13 cellular contexts compared by ENCODE assay signal in genomic region chr17:80872011-80872929, GRCh38.
A peak's percentile ranks its signal among the peaks of the same experiment; 100 is the strongest.
DNase-seq lines count a peak whose midpoint lies in the region; ATAC-seq and TF ChIP-seq lines count a peak whose summit lies in the region.
"Had no signal": no experiment of that assay in that cellular context is flagged by ENCODE, and none has a peak within 500 bp of the region (broad histone marks: within the 10 kb centered on the region; RNA-seq: fewer than 3 reads in every experiment).

No MANE protein-coding gene starts in this region.

- peak overlapping the region in 8 of 11 experiments; percentile 47 to 83 (median 72); a peak in 17 of 22 replicates for H3K27ac ChIP-seq in BLaER1 treated with 17β-estradiol and CSF1 and Interleukin-3, amounts not matched to agents 10 nM and 100 nM
- peak overlapping the region; percentile 52; the same call in 1 of the 2 replicates for H3K27ac ChIP-seq in GM23338 (ENCODE audit: low read depth)
- H3K27ac ChIP-seq: C4-2B, ovary had no signal

- H3K9ac ChIP-seq in BLaER1 treated with 17β-estradiol and CSF1 and Interleukin-3, amounts not matched to agents 10 nM and 100 nM, result peak overlapping the region in 9 of 11 experiments; percentile 19 to 72 (median 50); a peak in 16 of 22 replicates

- ATAC-seq in GM23338, result peak; percentile 11
- no peak for ATAC-seq in natural killer cell
- no peak for ATAC-seq in HG02610 (IDR thresholded peaks at IDR 0.05; ENCODE audit: unreplicated experiment)

- intact Hi-C loops in natural killer cell (cut with micrococcal nuclease), result no loop called here

- H3K27me3 ChIP-seq in BLaER1 treated with 17β-estradiol and CSF1 and Interleukin-3, amounts not matched to agents 10 nM and 100 nM, result peaks cover 0 to 44% (median 0%) of the 10 kb centered on the region in 11 experiments; a peak in 10 of 22 replicates
- H3K27me3 ChIP-seq in GM23338 (ENCODE audit: insufficient read depth), result no peaks in the 10 kb centered on the region
- H3K27me3 ChIP-seq: ovary had no signal

- H3K79me2 ChIP-seq in GM23338 (replicated peaks; ENCODE audit: insufficient read depth), result no peaks in the 10 kb centered on the region

- H3K27me3 Mint-ChIP-seq in GM23338 (ENCODE audit: insufficient read depth, low read depth, poor library complexity), result peaks cover 9% of the 10 kb centered on the region
- no peaks in the 10 kb centered on the region for H3K27me3 Mint-ChIP-seq in brain
- no peaks in the 10 kb centered on the region for H3K27me3 Mint-ChIP-seq in natural killer cell (ENCODE audit: low read depth in 2 of 2)

- peaks cover 0 to 14% (median 9%) of the 10 kb centered on the region in 11 experiments; a peak in 9 of 22 replicates for H3K36me3 ChIP-seq in BLaER1 treated with 17β-estradiol and CSF1 and Interleukin-3, amounts not matched to agents 10 nM and 100 nM
- H3K36me3 ChIP-seq in GM23338 (ENCODE audit: insufficient read depth), result no peaks in the 10 kb centered on the region
- H3K36me3 ChIP-seq: ovary had no signal

- H3K27ac Mint-ChIP-seq in GM23338 (no peak overlapping the region), brain (peak overlapping the region; percentile 45 to 98 (median 79)), natural killer cell (peak overlapping the region; percentile 29 to 64)

- H3K9me3 ChIP-seq in BLaER1 treated with 17β-estradiol and CSF1 and Interleukin-3, amounts not matched to agents 10 nM and 100 nM (replicated peaks in 1 of 11), result no peaks in the 10 kb centered on the region
- H3K9me3 ChIP-seq: ovary had no signal

- H2AFZ ChIP-seq in GM23338, result no peak overlapping the region

- TF ChIP-seq CTCF in GM23338 (conservative IDR thresholded peaks at IDR 0.05; ENCODE audit: low read depth in 2 of 2) (no peak), brain (conservative IDR thresholded peaks at IDR 0.05) (no peak), natural killer cell (IDR thresholded peaks at IDR 0.05) (no peak)

- no peaks in the 10 kb centered on the region; the same call in 1 of the 2 replicates for H3K9me2 ChIP-seq in GM23338 (ENCODE audit: insufficient read depth)

- H4K20me1 ChIP-seq in BLaER1 treated with 17β-estradiol and CSF1 and Interleukin-3, amounts not matched to agents 10 nM and 100 nM, result peaks cover 0 to 82% (median 24%) of the 10 kb centered on the region in 11 experiments; a peak in 17 of 22 replicates
- H4K20me1 ChIP-seq in GM23338 (replicated peaks; ENCODE audit: insufficient read depth), result no peaks in the 10 kb centered on the region

- peak overlapping the region in 8 of 10 experiments; percentile 38 to 57 (median 44); a peak in 13 of 20 replicates for H3K4me3 ChIP-seq in BLaER1 treated with 17β-estradiol and CSF1 and Interleukin-3, amounts not matched to agents 10 nM and 100 nM
- no peak overlapping the region for H3K4me3 ChIP-seq in GM23338
- H3K4me3 ChIP-seq: ovary had no signal

- H3K4me2 ChIP-seq in BLaER1 treated with 17β-estradiol and CSF1 and Interleukin-3, amounts not matched to agents 10 nM and 100 nM, result peak overlapping the region; percentile 91 to 98 (median 95)
- H3K4me2 ChIP-seq in GM23338, result no peak overlapping the region

- peaks cover 10% of the 10 kb centered on the region; the same call in 2 of the 3 replicates for H3K36me3 Mint-ChIP-seq in GM23338 (ENCODE audit: low read depth)
- peaks cover 20% of the 10 kb centered on the region for H3K36me3 Mint-ChIP-seq in brain
- H3K36me3 Mint-ChIP-seq in natural killer cell, result no peaks in the 10 kb centered on the region

- no peak overlapping the region for H3K4me3 Mint-ChIP-seq in GM23338
- peak overlapping the region in 3 of 5 experiments; percentile 12 to 54 (median 26) for H3K4me3 Mint-ChIP-seq in brain
- H3K4me3 Mint-ChIP-seq in natural killer cell, result peak overlapping the region; percentile 71

- H3K4me1 Mint-ChIP-seq in GM23338, result peaks cover 44% of the 10 kb centered on the region
- H3K4me1 Mint-ChIP-seq in brain, result peaks cover 52% of the 10 kb centered on the region
- peaks cover 36 to 39% of the 10 kb centered on the region in 2 donors for H3K4me1 Mint-ChIP-seq in natural killer cell

- H3K9me3 Mint-ChIP-seq in GM23338 (no peaks in the 10 kb centered on the region), brain (peaks cover 0 to 2% (median 0%) of the 10 kb centered on the region in 5 experiments), natural killer cell (no peaks in the 10 kb centered on the region)

- peaks cover 58 to 74% (median 68%) of the 10 kb centered on the region in 10 experiments for H3K4me1 ChIP-seq in BLaER1 treated with 17β-estradiol and CSF1 and Interleukin-3, amounts not matched to agents 10 nM and 100 nM
- peaks cover 14% of the 10 kb centered on the region for H3K4me1 ChIP-seq in GM23338 (ENCODE audit: insufficient read depth)

- no peaks in the 10 kb centered on the region for H3F3A ChIP-seq in GM23338 (replicated peaks; ENCODE audit: low read depth)

- DNase-seq in GM23338 (ENCODE audit: low spot score) (no peak), natural killer cell (no peak), anterior cingulate cortex (lab: John Stamatoyannopoulos, UW) (no peak), dermis blood vessel endothelial cell (no peak), NCI-H748 (lab: John Stamatoyannopoulos, UW; ENCODE audit: unreplicated experiment) (no peak)
- DNase-seq: NCI-H2227 treated with DMSO at 0.1 percent for 48 hours; OCI-M1; stimulated activated CD4-positive, alpha-beta T cell treated with anti-CD3 and anti-CD28 coated beads, Interleukin-1b, Interleukin-23, amount 100 ng/mL, for 48 hours had no signal

TF ChIP-seq in GM23338, 12 proteins besides CTCF, POLR2A, EP300 and RAD21 (continues in another document):
- TF ChIP-seq POLR2AphosphoS5 (IDR thresholded peaks at IDR 0.05; ENCODE audit: low read depth) (no peak), STAT1 (IDR thresholded peaks at IDR 0.05; ENCODE audit: unreplicated experiment) (no peak), ZNF114 (CRISPR knock-in tag; IDR thresholded peaks at IDR 0.05) (no peak), CREB1 (CRISPR knock-in tag; IDR thresholded peaks at IDR 0.05; ENCODE audit: low read depth) (no peak), EZH2phosphoT487 (IDR thresholded peaks at IDR 0.05; ENCODE audit: unreplicated experiment) (no peak)
- TF ChIP-seq, protein P1, sequence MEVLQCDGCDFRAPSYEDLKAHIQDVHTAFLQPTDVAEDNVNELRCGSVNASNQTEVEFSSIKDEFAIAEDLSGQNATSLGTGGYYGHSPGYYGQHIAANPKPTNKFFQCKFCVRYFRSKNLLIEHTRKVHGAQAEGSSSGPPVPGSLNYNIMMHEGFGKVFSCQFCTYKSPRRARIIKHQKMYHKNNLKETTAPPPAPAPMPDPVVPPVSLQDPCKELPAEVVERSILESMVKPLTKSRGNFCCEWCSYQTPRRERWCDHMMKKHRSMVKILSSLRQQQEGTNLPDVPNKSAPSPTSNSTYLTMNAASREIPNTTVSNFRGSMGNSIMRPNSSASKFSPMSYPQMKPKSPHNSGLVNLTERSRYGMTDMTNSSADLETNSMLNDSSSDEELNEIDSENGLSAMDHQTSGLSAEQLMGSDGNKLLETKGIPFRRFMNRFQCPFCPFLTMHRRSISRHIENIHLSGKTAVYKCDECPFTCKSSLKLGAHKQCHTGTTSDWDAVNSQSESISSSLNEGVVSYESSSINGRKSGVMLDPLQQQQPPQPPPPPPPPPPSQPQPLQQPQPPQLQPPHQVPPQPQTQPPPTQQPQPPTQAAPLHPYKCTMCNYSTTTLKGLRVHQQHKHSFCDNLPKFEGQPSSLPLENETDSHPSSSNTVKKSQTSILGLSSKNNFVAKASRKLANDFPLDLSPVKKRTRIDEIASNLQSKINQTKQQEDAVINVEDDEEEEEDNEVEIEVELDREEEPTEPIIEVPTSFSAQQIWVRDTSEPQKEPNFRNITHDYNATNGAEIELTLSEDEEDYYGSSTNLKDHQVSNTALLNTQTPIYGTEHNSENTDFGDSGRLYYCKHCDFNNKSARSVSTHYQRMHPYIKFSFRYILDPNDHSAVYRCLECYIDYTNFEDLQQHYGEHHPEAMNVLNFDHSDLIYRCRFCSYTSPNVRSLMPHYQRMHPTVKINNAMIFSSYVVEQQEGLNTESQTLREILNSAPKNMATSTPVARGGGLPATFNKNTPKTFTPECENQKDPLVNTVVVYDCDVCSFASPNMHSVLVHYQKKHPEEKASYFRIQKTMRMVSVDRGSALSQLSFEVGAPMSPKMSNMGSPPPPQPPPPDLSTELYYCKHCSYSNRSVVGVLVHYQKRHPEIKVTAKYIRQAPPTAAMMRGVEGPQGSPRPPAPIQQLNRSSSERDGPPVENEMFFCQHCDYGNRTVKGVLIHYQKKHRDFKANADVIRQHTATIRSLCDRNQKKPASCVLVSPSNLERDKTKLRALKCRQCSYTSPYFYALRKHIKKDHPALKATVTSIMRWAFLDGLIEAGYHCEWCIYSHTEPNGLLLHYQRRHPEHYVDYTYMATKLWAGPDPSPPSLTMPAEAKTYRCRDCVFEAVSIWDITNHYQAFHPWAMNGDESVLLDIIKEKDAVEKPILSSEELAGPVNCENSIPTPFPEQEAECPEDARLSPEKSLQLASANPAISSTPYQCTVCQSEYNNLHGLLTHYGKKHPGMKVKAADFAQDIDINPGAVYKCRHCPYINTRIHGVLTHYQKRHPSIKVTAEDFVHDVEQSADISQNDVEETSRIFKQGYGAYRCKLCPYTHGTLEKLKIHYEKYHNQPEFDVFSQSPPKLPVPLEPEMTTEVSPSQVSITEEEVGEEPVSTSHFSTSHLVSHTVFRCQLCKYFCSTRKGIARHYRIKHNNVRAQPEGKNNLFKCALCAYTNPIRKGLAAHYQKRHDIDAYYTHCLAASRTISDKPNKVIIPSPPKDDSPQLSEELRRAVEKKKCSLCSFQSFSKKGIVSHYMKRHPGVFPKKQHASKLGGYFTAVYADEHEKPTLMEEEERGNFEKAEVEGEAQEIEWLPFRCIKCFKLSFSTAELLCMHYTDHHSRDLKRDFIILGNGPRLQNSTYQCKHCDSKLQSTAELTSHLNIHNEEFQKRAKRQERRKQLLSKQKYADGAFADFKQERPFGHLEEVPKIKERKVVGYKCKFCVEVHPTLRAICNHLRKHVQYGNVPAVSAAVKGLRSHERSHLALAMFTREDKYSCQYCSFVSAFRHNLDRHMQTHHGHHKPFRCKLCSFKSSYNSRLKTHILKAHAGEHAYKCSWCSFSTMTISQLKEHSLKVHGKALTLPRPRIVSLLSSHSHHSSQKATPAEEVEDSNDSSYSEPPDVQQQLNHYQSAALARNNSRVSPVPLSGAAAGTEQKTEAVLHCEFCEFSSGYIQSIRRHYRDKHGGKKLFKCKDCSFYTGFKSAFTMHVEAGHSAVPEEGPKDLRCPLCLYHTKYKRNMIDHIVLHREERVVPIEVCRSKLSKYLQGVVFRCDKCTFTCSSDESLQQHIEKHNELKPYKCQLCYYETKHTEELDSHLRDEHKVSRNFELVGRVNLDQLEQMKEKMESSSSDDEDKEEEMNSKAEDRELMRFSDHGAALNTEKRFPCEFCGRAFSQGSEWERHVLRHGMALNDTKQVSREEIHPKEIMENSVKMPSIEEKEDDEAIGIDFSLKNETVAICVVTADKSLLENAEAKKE (CRISPR knock-in tag; IDR thresholded peaks at IDR 0.05), result no peak
